ENCODE assay signal across 9 cellular contexts in the genomic region with DNA sequence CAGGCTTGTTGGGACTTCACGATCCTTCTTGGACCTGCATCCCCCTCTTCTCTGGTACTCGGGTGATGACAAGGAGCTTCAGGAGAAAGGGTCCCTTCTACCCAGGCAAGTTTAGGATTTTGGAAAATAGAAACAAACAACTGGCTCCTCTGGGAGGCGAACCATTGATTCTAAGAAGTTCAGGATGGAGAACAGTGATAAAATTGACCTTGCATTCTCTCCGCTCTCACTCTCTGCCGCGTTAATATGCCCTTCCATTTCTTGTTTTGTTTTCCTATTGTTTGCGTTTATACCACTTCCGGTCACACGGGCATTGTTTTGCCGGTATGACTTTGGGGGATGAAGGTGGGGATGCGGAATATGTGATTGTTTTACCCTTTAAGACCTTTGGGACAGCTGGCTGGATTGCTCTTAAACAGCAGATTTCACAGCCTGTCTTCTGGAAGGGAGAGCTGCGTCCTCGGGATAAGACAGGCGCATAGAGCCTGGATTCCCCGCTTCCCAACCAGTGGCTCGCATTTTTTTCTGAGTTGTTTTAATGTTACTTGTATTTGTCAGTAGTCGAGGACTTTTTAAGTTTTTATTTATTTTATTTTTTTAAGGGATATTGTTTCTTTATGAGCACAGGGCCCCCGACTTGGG.
A peak's percentile ranks its signal among the peaks of the same experiment; 100 is the strongest.
DNase-seq lines count a peak whose midpoint lies in the region; ATAC-seq, FAIRE-seq and TF ChIP-seq lines count a peak whose summit lies in the region.
"Had no signal": no experiment of that assay in that cellular context is flagged by ENCODE, and none has a peak within 500 bp of the region (broad histone marks: within the 10 kb centered on the region; RNA-seq: fewer than 3 reads in every experiment).

No MANE protein-coding gene starts in this region.

- peak overlapping the region; percentile 92 for H3K4me2 ChIP-seq in PC-3 (ENCODE audit: low read length)

- no peaks in the 10 kb centered on the region for H3K9me3 ChIP-seq in PC-3 (ENCODE audit: low read length)
- H3K9me3 ChIP-seq in esophagus muscularis mucosa: no peaks in the 10 kb centered on the region
- H3K9me3 ChIP-seq in gastrocnemius medialis: no peaks in the 10 kb centered on the region

- H3K36me3 ChIP-seq in PC-3 (ENCODE audit: low read depth, low read length): no peaks in the 10 kb centered on the region
- H3K36me3 ChIP-seq in esophagus muscularis mucosa: no peaks in the 10 kb centered on the region
- H3K36me3 ChIP-seq in gastrocnemius medialis: no peaks in the 10 kb centered on the region

- H2AFZ ChIP-seq in PC-3 (ENCODE audit: low read length): peak overlapping the region; percentile 97

- no peaks in the 10 kb centered on the region for H3K27me3 ChIP-seq in PC-3 (ENCODE audit: low read length)
- peaks cover 0 to 84% (median 15%) of the 10 kb centered on the region in 4 donors for H3K27me3 ChIP-seq in esophagus muscularis mucosa
- H3K27me3 ChIP-seq in gastrocnemius medialis: peaks cover 19 to 29% (median 21%) of the 10 kb centered on the region in 3 donors

- peak overlapping the region; percentile 34; the same call in 1 of the 2 replicates for H3K9ac ChIP-seq in PC-3 (ENCODE audit: low read length)

- POLR2A ChIA-PET in PC-3 (lab: Charles Lee; ENCODE audit: unreplicated experiment): interaction anchor here (1.0 kb wide), 1 partner anchor 135 kb away, joined by 9 read pairs; no protein-coding TSS in a partner anchor

- H3K4me3 ChIP-seq in PC-3 (ENCODE audit: low read length): peak overlapping the region; percentile 84
- peak overlapping the region; percentile 21 to 43 (median 28) for H3K4me3 ChIP-seq in esophagus muscularis mucosa
- H3K4me3 ChIP-seq in gastrocnemius medialis: peak overlapping the region; percentile 8 to 46 (median 23)

- DNase-seq in GM19239 (ENCODE audit: insufficient read length, low spot score): no peak
- DNase-seq in PC-3: peak; percentile 38
- DNase-seq in esophagus muscularis mucosa (ENCODE audit: extremely low spot score): no peak
- no peak for DNase-seq in gastrocnemius medialis
- DNase-seq in stimulated activated naive CD4-positive, alpha-beta T cell treated with Interleukin-2 at 50 U/mL for 16 hours (lab: John Stamatoyannopoulos, UW): no peak
- DNase-seq in COLO668 (lab: John Stamatoyannopoulos, UW; ENCODE audit: unreplicated experiment): no peak
- DNase-seq in stimulated activated CD4-positive, alpha-beta T cell treated with anti-CD3 and anti-CD28 coated beads, Interleukin-4, amount 100 ng/mL, for 4 hours: no peak
- DNase-seq: Kasumi-1 had no signal

- 4% methylated on average over 18 of the region's 18 CpGs for WGBS in esophagus muscularis mucosa

- H3K27ac ChIP-seq in PC-3 (ENCODE audit: low read length): no peak overlapping the region
- no peak overlapping the region for H3K27ac ChIP-seq in esophagus muscularis mucosa (replicated peaks in 1 of 4)
- no peak overlapping the region for H3K27ac ChIP-seq in gastrocnemius medialis

- no peaks in the 10 kb centered on the region for H3F3A ChIP-seq in PC-3 (ENCODE audit: low read length, unreplicated experiment)

- TF ChIP-seq EP300 in esophagus muscularis mucosa (IDR thresholded peaks at IDR 0.05): no peak

- peak; percentile 71 for FAIRE-seq in GM19239 (lab: Jason Lieb, UNC)

- CTCF ChIA-PET in PC-3 (lab: Charles Lee): interaction anchor here (0.6 to 2.3 kb wide), 3 partner anchors 8 to 135 kb away, joined by 4 to 17 read pairs (median 5); no protein-coding TSS in a partner anchor

- no peaks in the 10 kb centered on the region for H3K79me2 ChIP-seq in PC-3 (ENCODE audit: low read length)

- H4K20me1 ChIP-seq in PC-3 (ENCODE audit: low read length): no peaks in the 10 kb centered on the region

- H3K4me1 ChIP-seq in PC-3 (ENCODE audit: insufficient read depth, low read length) (peaks cover 8% of the 10 kb centered on the region; the same call in 1 of the 2 replicates), esophagus muscularis mucosa (peaks cover 0 to 17% (median 13%) of the 10 kb centered on the region in 4 donors), gastrocnemius medialis (no peaks in the 10 kb centered on the region)

- in situ Hi-C loops in gastrocnemius medialis (cut with MboI; ENCODE audit: low sequenced_read_pairs in 4 of 4): no loop called here

- BruUV-seq in PC-3 (replicated peaks; lab: Mats Ljungman, UMichigan): no TSS peak

- TF ChIP-seq POLR2A in esophagus muscularis mucosa (IDR thresholded peaks at IDR 0.05; ENCODE audit: low read depth) (no peak), gastrocnemius medialis (IDR thresholded peaks at IDR 0.05) (no peak)

- TF ChIP-seq CTCF in PC-3 (conservative IDR thresholded peaks at IDR 0.05; ENCODE audit: low read depth, low read length) (no peak), esophagus muscularis mucosa (IDR thresholded peaks at IDR 0.05) (no peak), gastrocnemius medialis (IDR thresholded peaks at IDR 0.05 in 4 of 5, conservative IDR thresholded peaks at IDR 0.05 in 1 of 5) (no peak)

- peak; percentile 70 for ATAC-seq in PC-3
- no peak for ATAC-seq in gastrocnemius medialis
- ATAC-seq in GM19455 (IDR thresholded peaks at IDR 0.05; ENCODE audit: unreplicated experiment): no peak

- intact Hi-C loops in PC-3 (cut with micrococcal nuclease): loop anchor here (2.0 to 5.0 kb wide), 3 partner anchors 55 to 135 kb away; no protein-coding TSS in a partner anchor
- intact Hi-C loops in esophagus muscularis mucosa (cut with DNase I): no loop called here
- intact Hi-C loops in gastrocnemius medialis (cut with DNase I; ENCODE audit: low total_unique reads): no loop called here

- no peaks in the 10 kb centered on the region for H3K9me2 ChIP-seq in PC-3 (replicated peaks; ENCODE audit: low read length)

Comparison
In these comparisons a context has a peak if more than half of its experiments do, and no peak if none do; other contexts are left out.
1. H3K4me3 ChIP-seq: peak in every context shown above with its lines; median percentile 84 in PC-3; 28 in esophagus muscularis mucosa; 23 in gastrocnemius medialis.